ENCODE assay signal across 1 cellular context in the genomic region with DNA sequence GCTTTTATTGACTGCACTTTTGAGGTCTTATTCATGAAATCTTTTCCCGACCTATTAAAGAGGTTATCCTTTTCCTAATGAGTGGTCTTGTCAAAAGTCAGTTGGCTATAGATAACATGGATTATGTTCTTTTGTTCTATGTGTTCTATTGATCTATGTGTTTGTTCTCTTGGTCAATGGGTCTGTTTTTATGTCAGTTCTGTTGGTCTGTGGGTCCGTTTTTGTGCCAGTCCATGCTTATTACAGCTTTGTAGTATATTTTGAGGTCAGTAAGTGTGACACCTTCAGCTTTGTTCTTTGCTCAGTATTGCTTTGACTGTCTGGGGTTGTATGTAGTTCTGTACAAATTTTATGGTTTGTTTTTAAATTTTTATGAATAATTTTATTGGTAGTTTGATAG.
TF ChIP-seq lines count a peak whose summit lies in the region.

No MANE protein-coding gene starts in this region.

TF ChIP-seq in SK-N-SH treated with all-trans-retinoic acid at 6 μM for 48 hours, 23 proteins besides CTCF, POLR2A, EP300 and RAD21 (continued from another document):
- TF ChIP-seq, protein P1, sequence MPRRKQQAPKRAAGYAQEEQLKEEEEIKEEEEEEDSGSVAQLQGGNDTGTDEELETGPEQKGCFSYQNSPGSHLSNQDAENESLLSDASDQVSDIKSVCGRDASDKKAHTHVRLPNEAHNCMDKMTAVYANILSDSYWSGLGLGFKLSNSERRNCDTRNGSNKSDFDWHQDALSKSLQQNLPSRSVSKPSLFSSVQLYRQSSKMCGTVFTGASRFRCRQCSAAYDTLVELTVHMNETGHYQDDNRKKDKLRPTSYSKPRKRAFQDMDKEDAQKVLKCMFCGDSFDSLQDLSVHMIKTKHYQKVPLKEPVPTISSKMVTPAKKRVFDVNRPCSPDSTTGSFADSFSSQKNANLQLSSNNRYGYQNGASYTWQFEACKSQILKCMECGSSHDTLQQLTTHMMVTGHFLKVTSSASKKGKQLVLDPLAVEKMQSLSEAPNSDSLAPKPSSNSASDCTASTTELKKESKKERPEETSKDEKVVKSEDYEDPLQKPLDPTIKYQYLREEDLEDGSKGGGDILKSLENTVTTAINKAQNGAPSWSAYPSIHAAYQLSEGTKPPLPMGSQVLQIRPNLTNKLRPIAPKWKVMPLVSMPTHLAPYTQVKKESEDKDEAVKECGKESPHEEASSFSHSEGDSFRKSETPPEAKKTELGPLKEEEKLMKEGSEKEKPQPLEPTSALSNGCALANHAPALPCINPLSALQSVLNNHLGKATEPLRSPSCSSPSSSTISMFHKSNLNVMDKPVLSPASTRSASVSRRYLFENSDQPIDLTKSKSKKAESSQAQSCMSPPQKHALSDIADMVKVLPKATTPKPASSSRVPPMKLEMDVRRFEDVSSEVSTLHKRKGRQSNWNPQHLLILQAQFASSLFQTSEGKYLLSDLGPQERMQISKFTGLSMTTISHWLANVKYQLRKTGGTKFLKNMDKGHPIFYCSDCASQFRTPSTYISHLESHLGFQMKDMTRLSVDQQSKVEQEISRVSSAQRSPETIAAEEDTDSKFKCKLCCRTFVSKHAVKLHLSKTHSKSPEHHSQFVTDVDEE (CRISPR knock-in tag; IDR thresholded peaks at IDR 0.05): no peak
- TF ChIP-seq GLIS3 (CRISPR knock-in tag; IDR thresholded peaks at IDR 0.05) (no peak), ZFP3 (CRISPR knock-in tag; IDR thresholded peaks at IDR 0.05) (no peak), SNAI2 (CRISPR knock-in tag; IDR thresholded peaks at IDR 0.05) (no peak), PATZ1 (CRISPR knock-in tag; IDR thresholded peaks at IDR 0.05; ENCODE audit: borderline replicate concordance) (no peak)
- TF ChIP-seq, protein P2, sequence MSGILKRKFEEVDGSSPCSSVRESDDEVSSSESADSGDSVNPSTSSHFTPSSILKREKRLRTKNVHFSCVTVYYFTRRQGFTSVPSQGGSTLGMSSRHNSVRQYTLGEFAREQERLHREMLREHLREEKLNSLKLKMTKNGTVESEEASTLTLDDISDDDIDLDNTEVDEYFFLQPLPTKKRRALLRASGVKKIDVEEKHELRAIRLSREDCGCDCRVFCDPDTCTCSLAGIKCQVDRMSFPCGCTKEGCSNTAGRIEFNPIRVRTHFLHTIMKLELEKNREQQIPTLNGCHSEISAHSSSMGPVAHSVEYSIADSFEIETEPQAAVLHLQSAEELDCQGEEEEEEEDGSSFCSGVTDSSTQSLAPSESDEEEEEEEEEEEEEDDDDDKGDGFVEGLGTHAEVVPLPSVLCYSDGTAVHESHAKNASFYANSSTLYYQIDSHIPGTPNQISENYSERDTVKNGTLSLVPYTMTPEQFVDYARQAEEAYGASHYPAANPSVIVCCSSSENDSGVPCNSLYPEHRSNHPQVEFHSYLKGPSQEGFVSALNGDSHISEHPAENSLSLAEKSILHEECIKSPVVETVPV (CRISPR knock-in tag; IDR thresholded peaks at IDR 0.05): no peak
